ENCODE assay signal across 23 cellular contexts in the genomic region with DNA sequence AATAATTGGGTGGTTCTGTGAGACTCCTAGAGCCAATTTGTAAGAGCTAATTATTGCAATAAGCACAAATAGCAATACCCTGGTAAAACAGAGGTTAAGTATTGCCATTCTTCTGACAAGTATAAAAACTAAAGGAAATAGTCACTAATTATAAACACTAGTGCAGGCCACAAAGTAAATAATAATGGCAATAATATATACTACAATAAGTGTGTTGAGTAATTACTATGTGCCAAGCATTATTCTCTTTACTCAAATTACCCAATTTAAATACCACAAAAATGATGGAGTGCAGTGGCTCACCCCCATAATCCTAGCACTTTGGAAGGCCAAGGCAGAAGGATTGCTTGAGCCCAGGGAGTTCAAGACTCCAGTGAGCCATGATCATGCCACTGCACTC.
DNase-seq lines count a peak whose midpoint lies in the region; TF ChIP-seq lines count a peak whose summit lies in the region.
"Had no signal": no experiment of that assay in that cellular context is flagged by ENCODE, and none has a peak within 500 bp of the region (broad histone marks: within the 10 kb centered on the region; RNA-seq: fewer than 3 reads in every experiment).

No MANE protein-coding gene starts in this region.

- no peak for TF ChIP-seq CTCF in HEK293 (tag by site-specific recombination; IDR thresholded peaks at IDR 0.05)

- no peaks in the 10 kb centered on the region for H3K9me3 ChIP-seq in HEK293 (ENCODE audit: control insufficient read depth, insufficient read depth, low read depth, low read length)
- H3K9me3 ChIP-seq: A549, BE2C, BLaER1 had no signal

- no peak overlapping the region for H3K4me3 ChIP-seq in HEK293 (ENCODE audit: low read depth, low read length)
- H3K4me3 ChIP-seq: A549, BLaER1, GM12878 had no signal

- H3K4me1 ChIP-seq in HEK293 (ENCODE audit: control insufficient read depth, insufficient read depth, low read length) = no peaks in the 10 kb centered on the region
- H3K4me1 ChIP-seq: A549, BE2C had no signal

- CTCF ChIA-PET in HEK293 (lab: Yijun Ruan, JAX) = no interaction called here

- peaks cover 16 to 44% of the 10 kb centered on the region in 2 experiments for H3K36me3 ChIP-seq in HEK293 (ENCODE audit: control insufficient read depth in 2 of 2, insufficient read depth in 1 of 2, low read length in 2 of 2)
- H3K36me3 ChIP-seq: BE2C had no signal

- POLR2A ChIA-PET in HEK293 (lab: Yijun Ruan, JAX) = interaction anchor here (1.6 kb wide), 1 partner anchor 15 kb away, joined by 4 read pairs; a partner anchor contains a TSS

- DNase-seq in NCI-H1105 treated with DMSO at 0.1 percent for 48 hours (lab: John Stamatoyannopoulos, UW) (peak; percentile 12), NCI-H1105 (lab: John Stamatoyannopoulos, UW) (no peak), fibroblast of gingiva (ENCODE audit: low read depth) (peak; percentile 65), HuH-7 (ENCODE audit: low spot score) (no peak)
- DNase-seq in activated CD4-positive, CD25-positive, alpha-beta regulatory T cell (lab: John Stamatoyannopoulos, UW) = no peak
- DNase-seq: BE2C; C1 segment of cervical spinal cord; CD4-positive, alpha-beta memory T cell; CD4-positive, CD25-positive, alpha-beta regulatory T cell; CD8-positive, alpha-beta memory T cell; COR-L47; DMS 273 treated with DMSO at 0.1 percent for 48 hours; DMS153; DMS53; DMS79; DND-41; EL; GDM1 had no signal

- no peak overlapping the region for H3K27ac ChIP-seq in HEK293 (ENCODE audit: extremely low read depth, low read depth, low read length)
- H3K27ac ChIP-seq: 22Rv1, A549, BLaER1 had no signal

TF ChIP-seq in HEK293, 187 proteins besides CTCF, POLR2A, EP300 and RAD21:
- peak; percentile 53 for TF ChIP-seq SP7 (tag by site-specific recombination; IDR thresholded peaks at IDR 0.05)
- no peak for TF ChIP-seq ZBTB20 (tag by site-specific recombination; IDR thresholded peaks at IDR 0.05)
- TF ChIP-seq ZNF121 (tag by site-specific recombination; IDR thresholded peaks at IDR 0.05) = 0 out of 2 replicates have a peak, but pooled peaks have one; percentile 64

Comparison
In these comparisons a context has a peak if more than half of its experiments do, and no peak if none do; other contexts are left out.
1. DNase-seq: peak in NCI-H1105 treated with DMSO at 0.1 percent for 48 hours (single experiment) and fibroblast of gingiva (single experiment); none in NCI-H1105 (single experiment), activated CD4-positive, CD25-positive, alpha-beta regulatory T cell (0 of 4) and HuH-7 (single experiment).